9 cellular contexts compared by ENCODE assay signal in genomic region chr2:144230452-144231085, GRCh38.
A peak's percentile ranks its signal among the peaks of the same experiment; 100 is the strongest.
DNase-seq lines count a peak whose midpoint lies in the region; ATAC-seq and TF ChIP-seq lines count a peak whose summit lies in the region.
"Had no signal": no experiment of that assay in that cellular context is flagged by ENCODE, and none has a peak within 500 bp of the region (broad histone marks: within the 10 kb centered on the region; RNA-seq: fewer than 3 reads in every experiment).

No MANE protein-coding gene starts in this region.

- H3K36me3 Mint-ChIP-seq in activated naive CD4-positive, alpha-beta T cell treated with anti-CD3 and anti-CD28 coated beads, Interleukin-2, amount 50 U/mL, for 72 hours = peaks cover 0 to 5% of the 10 kb centered on the region in 2 donors
- no peaks in the 10 kb centered on the region for H3K36me3 Mint-ChIP-seq in nephron progenitor cell (ENCODE audit: low read depth)

- H3K27ac Mint-ChIP-seq in activated naive CD4-positive, alpha-beta T cell treated with anti-CD3 and anti-CD28 coated beads, Interleukin-2, amount 50 U/mL, for 72 hours = peak overlapping the region in 1 of 2 donors; percentile 44
- H3K27ac Mint-ChIP-seq in nephron progenitor cell = no peak overlapping the region

- peaks cover 75% of the 10 kb centered on the region for H3K79me2 ChIP-seq in Karpas-422 (ENCODE audit: low read length)

- H3K27ac ChIP-seq in Karpas-422 (ENCODE audit: low read length) = peak overlapping the region; percentile 99

- peak; percentile 16 to 74 for ATAC-seq in activated naive CD4-positive, alpha-beta T cell treated with anti-CD3 and anti-CD28 coated beads, Interleukin-2, amount 50 U/mL, for 72 hours
- ATAC-seq in HG03097 (IDR thresholded peaks at IDR 0.05; ENCODE audit: low FRiP score, unreplicated experiment) (no peak), GM21360 (IDR thresholded peaks at IDR 0.05; ENCODE audit: unreplicated experiment) (no peak)

- no peaks in the 10 kb centered on the region for H4K20me1 ChIP-seq in Karpas-422 (ENCODE audit: insufficient read depth, low read depth, low read length)

- 0 out of 2 replicates have a peak overlapping the region, but pooled peaks have one; percentile 15 for H2AFZ ChIP-seq in Karpas-422 (ENCODE audit: low read length)

- peak overlapping the region; percentile 32; the same call in 1 of the 2 replicates for H3K9ac ChIP-seq in Karpas-422 (ENCODE audit: low read length)

- TF ChIP-seq CTCF in nephron progenitor cell (IDR thresholded peaks at IDR 0.05) = no peak

- no peaks in the 10 kb centered on the region for H3K9me2 ChIP-seq in Karpas-422 (replicated peaks; ENCODE audit: insufficient read depth, low read length)

- H3K27me3 ChIP-seq in Karpas-422 (ENCODE audit: low read length) = no peaks in the 10 kb centered on the region

- no peak overlapping the region for H3K4me3 ChIP-seq in Karpas-422 (ENCODE audit: low read length)

- H3K36me3 ChIP-seq in Karpas-422 (ENCODE audit: insufficient read depth, low read length) = no peaks in the 10 kb centered on the region

- DNase-seq in EL = peak; percentile 45
- peak; percentile 69 for DNase-seq in Karpas-422
- DNase-seq in activated naive CD4-positive, alpha-beta T cell treated with anti-CD3 and anti-CD28 coated beads, Interleukin-2, amount 50 U/mL, for 72 hours (ENCODE audit: low spot score in 2 of 2) = no peak
- peak; percentile 10 for DNase-seq in kidney glomerular epithelial cell (lab: John Stamatoyannopoulos, UW)
- no peak for DNase-seq in nephron progenitor cell
- DNase-seq in medulla oblongata (ENCODE audit: extremely low spot score) = no peak
- DNase-seq: NCI-H2081 treated with DMSO at 0.1 percent for 48 hours had no signal

- H3K4me2 ChIP-seq in Karpas-422 (ENCODE audit: low read depth, low read length, poor library complexity, severe bottlenecking) = peak overlapping the region; percentile 44

- H3K4me3 Mint-ChIP-seq in nephron progenitor cell = no peak overlapping the region

- no peaks in the 10 kb centered on the region for H3K4me1 Mint-ChIP-seq in nephron progenitor cell

- no peaks in the 10 kb centered on the region for H3K9me3 ChIP-seq in Karpas-422 (ENCODE audit: low read length)

- H3K27me3 Mint-ChIP-seq in nephron progenitor cell (ENCODE audit: low read depth, poor library complexity) = peaks cover 3% of the 10 kb centered on the region

- peaks cover 81% of the 10 kb centered on the region for H3K4me1 ChIP-seq in Karpas-422 (ENCODE audit: low read length)

- no peaks in the 10 kb centered on the region for H3K9me3 Mint-ChIP-seq in activated naive CD4-positive, alpha-beta T cell treated with anti-CD3 and anti-CD28 coated beads, Interleukin-2, amount 50 U/mL, for 72 hours
- no peaks in the 10 kb centered on the region for H3K9me3 Mint-ChIP-seq in nephron progenitor cell

Comparison
In these comparisons a context has a peak if more than half of its experiments do, and no peak if none do; other contexts are left out.
1. DNase-seq: peak in EL (single experiment), Karpas-422 (single experiment) and kidney glomerular epithelial cell (single experiment); none in activated naive CD4-positive, alpha-beta T cell treated with anti-CD3 and anti-CD28 coated beads, Interleukin-2, amount 50 U/mL, for 72 hours (0 of 2), nephron progenitor cell (single experiment) and medulla oblongata (single experiment).
2. ATAC-seq: peak in activated naive CD4-positive, alpha-beta T cell treated with anti-CD3 and anti-CD28 coated beads, Interleukin-2, amount 50 U/mL, for 72 hours (2 of 2); none in HG03097 (single experiment) and GM21360 (single experiment).